Comparison of ENCODE assay signal across 8 cellular contexts in genomic region chr3:50436063-50436674, GRCh38.
DNase-seq lines count a peak whose midpoint lies in the region; ATAC-seq and TF ChIP-seq lines count a peak whose summit lies in the region.

No MANE protein-coding gene starts in this region.

- peak; percentile 70 for ATAC-seq in GM21390 (IDR thresholded peaks at IDR 0.05; ENCODE audit: unreplicated experiment)
- no peak for ATAC-seq in HG03139 (IDR thresholded peaks at IDR 0.05; ENCODE audit: unreplicated experiment)

- intact Hi-C loops in esophagus muscularis mucosa (cut with DNase I), result loop anchor here (2.0 kb wide), 1 partner anchor 107 kb away; no protein-coding TSS in a partner anchor

- H3K79me2 ChIP-seq in neural cell (replicated peaks; ENCODE audit: insufficient read depth, low read length), result no peaks in the 10 kb centered on the region

- H4K20me1 ChIP-seq in neural cell (ENCODE audit: insufficient read depth), result no peaks in the 10 kb centered on the region

- no peaks in the 10 kb centered on the region for H3K36me3 ChIP-seq in esophagus muscularis mucosa
- H3K36me3 ChIP-seq in neural cell (ENCODE audit: insufficient read depth, low read length), result no peaks in the 10 kb centered on the region

- peak overlapping the region; percentile 68 for H3K9ac ChIP-seq in neural cell (ENCODE audit: low read length)

- H3F3A ChIP-seq in neural cell (ENCODE audit: insufficient read depth, low read length, poor library complexity, severe bottlenecking), result no peaks in the 10 kb centered on the region

- H3K4me3 ChIP-seq in esophagus muscularis mucosa (no peak overlapping the region), neural cell (ENCODE audit: low read length) (peak overlapping the region; percentile 32)

- 28% methylated on average over 4 of the region's 5 CpGs for WGBS in esophagus muscularis mucosa

- DNase-seq in AG20443 (ENCODE audit: low spot score), result peak; percentile 86
- DNase-seq in NCI-H82 (lab: John Stamatoyannopoulos, UW), result peak; percentile 73
- peak; percentile 93 for DNase-seq in activated CD8-positive, alpha-beta memory T cell treated with anti-CD3 and anti-CD28 coated beads, Interleukin-2, amount 50 U/mL, for 48 hours
- DNase-seq in esophagus muscularis mucosa (ENCODE audit: extremely low spot score), result no peak
- peak; percentile 6 for DNase-seq in stromal cell of bone marrow (ENCODE audit: low read depth)

- no peak overlapping the region for H2AFZ ChIP-seq in neural cell (ENCODE audit: low read depth, low read length)

- no peak for TF ChIP-seq POLR2A in esophagus muscularis mucosa (IDR thresholded peaks at IDR 0.05; ENCODE audit: low read depth)

- H3K27ac ChIP-seq in esophagus muscularis mucosa (replicated peaks in 1 of 4) (no peak overlapping the region), neural cell (ENCODE audit: low read length) (peak overlapping the region; percentile 83)

- TF ChIP-seq RAD21 in neural cell (conservative IDR thresholded peaks at IDR 0.05), result peak; percentile 87

- H3K4me1 ChIP-seq in esophagus muscularis mucosa, result peaks cover 0 to 6% (median 3%) of the 10 kb centered on the region in 4 donors

- no peaks in the 10 kb centered on the region for H3K27me3 ChIP-seq in esophagus muscularis mucosa
- H3K27me3 ChIP-seq in neural cell (ENCODE audit: insufficient read depth, low read depth, low read length), result no peaks in the 10 kb centered on the region

- H3K9me3 ChIP-seq in esophagus muscularis mucosa (no peaks in the 10 kb centered on the region), neural cell (ENCODE audit: low read length) (no peaks in the 10 kb centered on the region)

- TF ChIP-seq EP300 in esophagus muscularis mucosa (IDR thresholded peaks at IDR 0.05) (no peak), neural cell (conservative IDR thresholded peaks at IDR 0.05; ENCODE audit: poor library complexity, severe bottlenecking) (no peak)

- H3K4me2 ChIP-seq in neural cell (ENCODE audit: low read length), result no peak overlapping the region

- no peaks in the 10 kb centered on the region for H3K9me2 ChIP-seq in neural cell (ENCODE audit: insufficient read depth, low read length)

- peak; percentile 74 to 85 (median 78) for TF ChIP-seq CTCF in esophagus muscularis mucosa (IDR thresholded peaks at IDR 0.05)
- peak; percentile 85 for TF ChIP-seq CTCF in neural cell (IDR thresholded peaks at IDR 0.05; ENCODE audit: poor library complexity, severe bottlenecking)

TF ChIP-seq in neural cell, 6 proteins besides CTCF, POLR2A, EP300 and RAD21:
- TF ChIP-seq POLR2AphosphoS5 (IDR thresholded peaks at IDR 0.05) (no peak), REST (IDR thresholded peaks at IDR 0.05; ENCODE audit: borderline replicate concordance) (no peak), EZH2 (IDR thresholded peaks at IDR 0.05; ENCODE audit: borderline replicate concordance, insufficient read depth, low read length, poor library complexity, severe bottlenecking) (no peak), TAF1 (IDR thresholded peaks at IDR 0.05; ENCODE audit: low read depth) (no peak), MXI1 (conservative IDR thresholded peaks at IDR 0.05; ENCODE audit: poor library complexity, severe bottlenecking) (no peak), SMC3 (conservative IDR thresholded peaks at IDR 0.05; ENCODE audit: poor library complexity) (peak; percentile 86)
TF ChIP-seq in neural cell: peak in this region for 1.
